Comparison of ENCODE assay signal across 23 cellular contexts in the genomic region with DNA sequence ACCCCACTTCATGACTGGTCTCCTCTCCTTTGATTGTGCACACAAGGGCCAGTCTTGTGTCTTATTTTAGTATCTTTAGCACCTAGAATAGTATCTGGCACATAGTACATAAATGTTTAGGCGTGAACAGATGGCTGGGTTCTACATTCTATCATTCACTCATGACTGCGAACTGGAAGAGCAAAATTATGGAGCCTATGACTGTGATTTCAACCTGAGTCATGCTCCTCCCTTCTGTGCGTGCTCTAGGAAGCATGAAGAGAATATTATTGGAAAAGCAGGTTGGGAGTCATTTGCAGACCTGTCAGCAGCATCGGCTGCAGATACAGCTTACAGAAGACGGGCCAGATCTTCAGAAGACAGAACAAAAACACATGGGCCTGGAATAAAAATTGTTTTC.
DNase-seq lines count a peak whose midpoint lies in the region; ATAC-seq and TF ChIP-seq lines count a peak whose summit lies in the region.
"Had no signal": no experiment of that assay in that cellular context is flagged by ENCODE, and none has a peak within 500 bp of the region (broad histone marks: within the 10 kb centered on the region; RNA-seq: fewer than 3 reads in every experiment).

No MANE protein-coding gene starts in this region.

- no peaks in the 10 kb centered on the region for H3K27me3 Mint-ChIP-seq in brain
- H3K27me3 Mint-ChIP-seq in activated CD4-positive, alpha-beta T cell treated with anti-CD3 and anti-CD28 coated beads, Interleukin-2, amount 10 ng/mL, durations not matched to agents 7 days and 5 days = no peaks in the 10 kb centered on the region
- H3K27me3 Mint-ChIP-seq: activated CD4-positive, alpha-beta memory T cell treated with anti-CD3 and anti-CD28 coated beads for 36 hours; dendritic cell treated with granulocyte-macrophage colony-stimulating factor and Interleukin-4, amounts not matched to agents 40 ng/mL and 50 ng/mL, for 4 days; stimulated activated naive CD8-positive, alpha-beta T cell treated with anti-CD3 and anti-CD28 coated beads, Interleukin-15, amount 100 ng/mL, for 72 hours had no signal

- H3K9me3 ChIP-seq in left ventricle myocardium inferior (replicated peaks) = no peaks in the 10 kb centered on the region
- H3K9me3 ChIP-seq: adrenal gland, neutrophil, SK-N-SH had no signal

- no peaks in the 10 kb centered on the region for H3K27me3 ChIP-seq in left ventricle myocardium inferior (ENCODE audit: low read depth)
- H3K27me3 ChIP-seq: adrenal gland; BLaER1 treated with 17β-estradiol and CSF1 and Interleukin-3, amounts not matched to agents 10 nM and 100 nM; neutrophil had no signal

- intact Hi-C loops in left ventricle myocardium superior (cut with micrococcal nuclease) = no loop called here
- intact Hi-C loops in left ventricle myocardium inferior (cut with micrococcal nuclease) = no loop called here

- TF ChIP-seq CTCF in left ventricle myocardium inferior (IDR thresholded peaks at IDR 0.05; ENCODE audit: borderline replicate concordance) (no peak), brain (conservative IDR thresholded peaks at IDR 0.05) (no peak)

- no peak overlapping the region for H3K4me3 ChIP-seq in left ventricle myocardium inferior
- H3K4me3 ChIP-seq: adrenal gland; BLaER1 treated with 17β-estradiol and CSF1 and Interleukin-3, amounts not matched to agents 10 nM and 100 nM had no signal

- no peaks in the 10 kb centered on the region for H3K36me3 Mint-ChIP-seq in brain
- H3K36me3 Mint-ChIP-seq in activated CD4-positive, alpha-beta T cell treated with anti-CD3 and anti-CD28 coated beads, Interleukin-2, amount 10 ng/mL, durations not matched to agents 7 days and 5 days (ENCODE audit: low read depth) = no peaks in the 10 kb centered on the region
- H3K36me3 Mint-ChIP-seq: activated CD4-positive, alpha-beta memory T cell treated with anti-CD3 and anti-CD28 coated beads for 36 hours had no signal

- H3K27ac ChIP-seq in left ventricle myocardium inferior (replicated peaks) = no peak overlapping the region
- H3K27ac ChIP-seq: adrenal gland; BLaER1 treated with 17β-estradiol and CSF1 and Interleukin-3, amounts not matched to agents 10 nM and 100 nM; neutrophil had no signal

- POLR2A ChIA-PET in activated CD4-positive, alpha-beta T cell treated with anti-CD3 and anti-CD28 coated beads, Interleukin-2, amount 10 ng/mL, durations not matched to agents 7 days and 5 days (lab: Charles Lee) = no interaction called here

- DNase-seq in left ventricle myocardium superior = no peak
- DNase-seq in left ventricle myocardium inferior = no peak
- DNase-seq in kidney tubule cell (ENCODE audit: low spot score) = peak; percentile 69
- DNase-seq in activated CD4-positive, alpha-beta T cell treated with anti-CD3 and anti-CD28 coated beads, Interleukin-2, amount 10 ng/mL, durations not matched to agents 7 days and 5 days = no peak
- no peak for DNase-seq in activated CD4-positive, alpha-beta T cell treated with anti-CD3 and anti-CD28 coated beads, Interleukin-2, amount 50 U/mL, for 4 hours
- no peak for DNase-seq in HuH-7 (ENCODE audit: low spot score)
- DNase-seq: activated CD4-positive, alpha-beta memory T cell treated with anti-CD3 and anti-CD28 coated beads for 36 hours; activated naive CD4-positive, alpha-beta T cell; adrenal gland; EL; KBM-7; MM.1S; NCI-H1436; NCI-H69; RPMI8226; SK-N-SH; stimulated activated naive CD8-positive, alpha-beta T cell treated with anti-CD3 and anti-CD28 coated beads, Interleukin-15, amount 100 ng/mL, for 72 hours; trophoblast cell had no signal

- peak overlapping the region in 3 of 5 experiments; percentile 57 to 73 (median 70) for H3K27ac Mint-ChIP-seq in brain
- no peak overlapping the region for H3K27ac Mint-ChIP-seq in activated CD4-positive, alpha-beta T cell treated with anti-CD3 and anti-CD28 coated beads, Interleukin-2, amount 10 ng/mL, durations not matched to agents 7 days and 5 days
- H3K27ac Mint-ChIP-seq: activated CD4-positive, alpha-beta memory T cell treated with anti-CD3 and anti-CD28 coated beads for 36 hours; dendritic cell treated with granulocyte-macrophage colony-stimulating factor and Interleukin-4, amounts not matched to agents 40 ng/mL and 50 ng/mL, for 4 days; stimulated activated naive CD8-positive, alpha-beta T cell treated with anti-CD3 and anti-CD28 coated beads, Interleukin-15, amount 100 ng/mL, for 72 hours had no signal

- peaks cover 27% of the 10 kb centered on the region for H3K4me1 Mint-ChIP-seq in brain
- no peaks in the 10 kb centered on the region for H3K4me1 Mint-ChIP-seq in activated CD4-positive, alpha-beta T cell treated with anti-CD3 and anti-CD28 coated beads, Interleukin-2, amount 10 ng/mL, durations not matched to agents 7 days and 5 days
- H3K4me1 Mint-ChIP-seq: stimulated activated naive CD8-positive, alpha-beta T cell treated with anti-CD3 and anti-CD28 coated beads, Interleukin-15, amount 100 ng/mL, for 72 hours had no signal

- ATAC-seq in left ventricle myocardium superior (peak; percentile 53), HG03196 (IDR thresholded peaks at IDR 0.05; ENCODE audit: unreplicated experiment) (no peak)

- H3K9me3 Mint-ChIP-seq in brain = peaks cover 3 to 15% (median 4%) of the 10 kb centered on the region in 5 experiments
- peaks cover 3% of the 10 kb centered on the region for H3K9me3 Mint-ChIP-seq in activated CD4-positive, alpha-beta T cell treated with anti-CD3 and anti-CD28 coated beads, Interleukin-2, amount 10 ng/mL, durations not matched to agents 7 days and 5 days
- H3K9me3 Mint-ChIP-seq: activated CD4-positive, alpha-beta memory T cell treated with anti-CD3 and anti-CD28 coated beads for 36 hours; dendritic cell treated with granulocyte-macrophage colony-stimulating factor and Interleukin-4, amounts not matched to agents 40 ng/mL and 50 ng/mL, for 4 days had no signal

- H3K36me3 ChIP-seq in left ventricle myocardium inferior = no peaks in the 10 kb centered on the region
- H3K36me3 ChIP-seq: adrenal gland; BLaER1 treated with 17β-estradiol and CSF1 and Interleukin-3, amounts not matched to agents 10 nM and 100 nM; neutrophil had no signal

- no peak overlapping the region for H3K4me3 Mint-ChIP-seq in brain
- no peak overlapping the region for H3K4me3 Mint-ChIP-seq in activated CD4-positive, alpha-beta T cell treated with anti-CD3 and anti-CD28 coated beads, Interleukin-2, amount 10 ng/mL, durations not matched to agents 7 days and 5 days
- H3K4me3 Mint-ChIP-seq: activated CD4-positive, alpha-beta memory T cell treated with anti-CD3 and anti-CD28 coated beads for 36 hours; dendritic cell treated with granulocyte-macrophage colony-stimulating factor and Interleukin-4, amounts not matched to agents 40 ng/mL and 50 ng/mL, for 4 days; stimulated activated naive CD8-positive, alpha-beta T cell treated with anti-CD3 and anti-CD28 coated beads, Interleukin-15, amount 100 ng/mL, for 72 hours had no signal

- H3K4me1 ChIP-seq in left ventricle myocardium inferior = peaks cover 8% of the 10 kb centered on the region
- H3K4me1 ChIP-seq: adrenal gland; BLaER1 treated with 17β-estradiol and CSF1 and Interleukin-3, amounts not matched to agents 10 nM and 100 nM had no signal

- CTCF ChIA-PET in activated CD4-positive, alpha-beta T cell treated with anti-CD3 and anti-CD28 coated beads, Interleukin-2, amount 10 ng/mL, durations not matched to agents 7 days and 5 days (lab: Charles Lee) = no interaction called here
